ENCODE assay signal across 1 cellular context in the genomic region with DNA sequence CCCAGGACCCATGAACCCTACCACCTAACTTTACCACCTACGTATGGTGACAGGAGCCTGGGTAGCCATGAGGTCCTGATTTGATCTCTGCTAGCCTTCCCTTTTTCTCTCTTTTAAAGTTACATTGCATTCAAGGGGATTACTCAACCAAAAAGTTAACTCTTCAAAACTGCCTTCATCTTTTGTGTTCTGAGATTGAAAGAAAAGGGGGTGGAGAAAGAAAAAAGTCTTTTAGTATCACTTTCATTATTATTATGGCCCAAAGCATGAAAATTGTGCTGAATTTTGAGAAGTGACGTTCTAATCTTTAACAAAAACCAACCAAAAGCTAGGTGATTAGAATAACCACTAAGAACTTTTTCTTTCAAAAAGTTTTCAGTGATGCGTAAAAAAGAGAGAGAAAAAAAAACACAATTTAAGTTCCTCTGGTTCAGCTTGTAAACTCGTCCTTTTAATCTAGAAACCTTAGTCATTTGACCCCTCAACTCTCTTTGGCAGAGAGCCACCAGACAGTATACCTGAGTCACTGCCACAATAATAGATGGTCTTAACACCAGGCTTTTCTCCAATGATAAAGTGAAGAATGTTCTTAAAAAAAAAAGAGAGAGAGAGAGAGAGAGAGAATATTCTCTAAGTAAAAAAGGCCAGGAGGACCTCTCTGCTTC.
TF ChIP-seq lines count a peak whose summit lies in the region.

No MANE protein-coding gene starts in this region.

TF ChIP-seq in WTC11, 78 proteins besides CTCF, POLR2A, EP300 and RAD21 (continued from another document):
- TF ChIP-seq ZNF423 (CRISPR knock-in tag; IDR thresholded peaks at IDR 0.05): no peak
TF ChIP-seq in WTC11: peak in this region for 0.
